Comparison of ENCODE assay signal across 8 cellular contexts in the genomic region with DNA sequence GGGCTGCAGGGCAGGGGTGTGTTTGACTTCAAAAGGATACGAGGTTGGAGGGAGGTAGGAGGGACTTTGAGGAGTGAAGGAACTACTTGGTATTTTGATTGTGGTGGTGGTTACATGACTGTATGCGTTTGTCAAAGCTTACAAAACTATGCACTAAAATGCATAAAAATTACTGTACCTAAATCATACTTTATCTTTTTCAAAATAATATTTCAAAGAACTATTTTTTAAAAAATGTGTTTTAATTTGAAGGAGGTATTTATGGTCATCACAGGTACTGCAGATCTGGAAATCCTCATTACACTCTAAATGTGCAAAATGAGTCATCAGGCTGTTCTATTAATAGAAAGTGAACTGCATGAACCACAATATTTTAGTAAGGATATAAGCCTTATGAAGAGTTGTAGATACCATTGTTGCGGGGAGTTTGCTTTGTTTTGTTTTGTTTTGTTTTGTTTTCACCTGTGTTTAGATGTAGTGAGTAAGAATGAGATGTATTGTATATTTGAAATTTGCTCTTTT.
A peak's percentile ranks its signal among the peaks of the same experiment; 100 is the strongest.
DNase-seq lines count a peak whose midpoint lies in the region; ATAC-seq and TF ChIP-seq lines count a peak whose summit lies in the region.

No MANE protein-coding gene starts in this region.

- peaks cover 7% of the 10 kb centered on the region for H3K4me1 ChIP-seq in cardiac muscle cell (ENCODE audit: low read depth)

- no peaks in the 10 kb centered on the region for H3K27me3 Mint-ChIP-seq in activated naive CD4-positive, alpha-beta T cell treated with anti-CD3 and anti-CD28 coated beads, Interleukin-2, amount 50 U/mL, for 24 hours
- peaks cover 30% of the 10 kb centered on the region for H3K27me3 Mint-ChIP-seq in T-helper 1 cell treated with Interleukin-12 subunit alpha and Interleukin-12 subunit beta and Interleukin-4 antibody, amounts not matched to agents 30 μg/mL and 1 μg/mL, for 36 hours (ENCODE audit: low read depth)

- H3K27ac Mint-ChIP-seq in activated naive CD4-positive, alpha-beta T cell treated with anti-CD3 and anti-CD28 coated beads, Interleukin-2, amount 50 U/mL, for 24 hours: no peak overlapping the region
- H3K27ac Mint-ChIP-seq in T-helper 1 cell treated with Interleukin-12 subunit alpha and Interleukin-12 subunit beta and Interleukin-4 antibody, amounts not matched to agents 30 μg/mL and 1 μg/mL, for 36 hours: no peak overlapping the region

- H3K27me3 ChIP-seq in cardiac muscle cell: no peaks in the 10 kb centered on the region

- no peaks in the 10 kb centered on the region for H3K9me3 Mint-ChIP-seq in activated naive CD4-positive, alpha-beta T cell treated with anti-CD3 and anti-CD28 coated beads, Interleukin-2, amount 50 U/mL, for 24 hours
- no peaks in the 10 kb centered on the region for H3K9me3 Mint-ChIP-seq in T-helper 1 cell treated with Interleukin-12 subunit alpha and Interleukin-12 subunit beta and Interleukin-4 antibody, amounts not matched to agents 30 μg/mL and 1 μg/mL, for 36 hours

- H3K4me3 ChIP-seq in cardiac muscle cell: no peak overlapping the region

- peak; percentile 70 for ATAC-seq in HG03097 (IDR thresholded peaks at IDR 0.05; ENCODE audit: low FRiP score, unreplicated experiment)

- DNase-seq in activated naive CD4-positive, alpha-beta T cell treated with Interleukin-2 at 50 U/mL for 16 hours: no peak
- DNase-seq in cardiac muscle cell (ENCODE audit: low read depth in 1 of 2, low spot score in 1 of 2): peak in 1 of 2 donors; percentile 63
- no peak for DNase-seq in stimulated activated CD4-positive, alpha-beta T cell treated with anti-CD3 and anti-CD28 coated beads, Interleukin-4, amount 100 ng/mL, for 4 hours
- DNase-seq in activated effector memory CD4-positive, alpha-beta T cell treated with Interleukin-2 at 50 U/mL for 16 hours: no peak
- no peak for DNase-seq in ureter (ENCODE audit: low spot score)

- H3K9me3 ChIP-seq in cardiac muscle cell (ENCODE audit: low read depth): no peaks in the 10 kb centered on the region

- no peaks in the 10 kb centered on the region for H3K36me3 Mint-ChIP-seq in activated naive CD4-positive, alpha-beta T cell treated with anti-CD3 and anti-CD28 coated beads, Interleukin-2, amount 50 U/mL, for 24 hours
- H3K36me3 Mint-ChIP-seq in T-helper 1 cell treated with Interleukin-12 subunit alpha and Interleukin-12 subunit beta and Interleukin-4 antibody, amounts not matched to agents 30 μg/mL and 1 μg/mL, for 36 hours (ENCODE audit: low read depth): peaks cover 2% of the 10 kb centered on the region

- H3K36me3 ChIP-seq in cardiac muscle cell: no peaks in the 10 kb centered on the region

- no peak overlapping the region for H3K27ac ChIP-seq in cardiac muscle cell

- peak; percentile 9 for TF ChIP-seq CTCF in cardiac muscle cell (IDR thresholded peaks at IDR 0.05; ENCODE audit: low read depth, low read length)

- peaks cover 21% of the 10 kb centered on the region for H3K4me1 Mint-ChIP-seq in activated naive CD4-positive, alpha-beta T cell treated with anti-CD3 and anti-CD28 coated beads, Interleukin-2, amount 50 U/mL, for 24 hours
- peaks cover 21% of the 10 kb centered on the region for H3K4me1 Mint-ChIP-seq in T-helper 1 cell treated with Interleukin-12 subunit alpha and Interleukin-12 subunit beta and Interleukin-4 antibody, amounts not matched to agents 30 μg/mL and 1 μg/mL, for 36 hours (ENCODE audit: low read depth)

- H3K4me3 Mint-ChIP-seq in activated naive CD4-positive, alpha-beta T cell treated with anti-CD3 and anti-CD28 coated beads, Interleukin-2, amount 50 U/mL, for 24 hours: peak overlapping the region; percentile 2
- peak overlapping the region; percentile 7 for H3K4me3 Mint-ChIP-seq in T-helper 1 cell treated with Interleukin-12 subunit alpha and Interleukin-12 subunit beta and Interleukin-4 antibody, amounts not matched to agents 30 μg/mL and 1 μg/mL, for 36 hours
